Comparison of ENCODE assay signal across 8 cellular contexts in the genomic region with DNA sequence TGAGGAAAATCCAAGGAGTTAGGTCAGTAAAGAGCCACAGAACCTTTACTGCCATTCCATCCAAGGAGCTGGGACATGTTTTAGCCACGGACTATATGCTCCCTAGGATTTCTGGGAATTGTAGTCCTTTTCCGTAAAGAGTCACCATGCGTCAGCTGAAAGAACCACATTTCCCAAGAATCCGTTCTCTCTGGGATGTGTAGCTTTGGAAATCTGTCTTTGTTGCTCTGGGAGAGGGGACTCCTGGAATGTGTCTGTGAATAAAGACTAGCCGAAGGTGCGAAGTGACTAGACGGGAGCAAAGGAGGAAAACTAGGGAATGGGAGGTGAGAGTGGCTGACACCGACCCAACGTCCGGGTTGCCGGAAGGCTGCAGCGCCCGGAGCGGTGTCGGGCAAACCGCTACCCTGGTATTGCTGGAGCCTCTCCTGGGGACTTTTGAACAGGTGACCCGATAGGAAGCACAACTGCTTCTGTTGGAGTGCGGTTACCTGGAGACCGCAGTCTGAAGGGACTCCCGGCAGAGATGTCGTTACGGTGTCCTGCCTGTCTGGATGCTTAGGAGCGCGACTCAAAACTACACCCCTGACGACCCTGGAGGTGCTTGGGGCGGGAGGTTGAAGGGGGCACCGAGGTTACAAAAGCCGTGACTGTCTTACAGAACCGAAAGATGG. TPM values are rescaled to one million over a fixed set of nuclear protein-coding genes. Genes with fewer than 3 reads are reported as not detected.
DNase-seq lines count a peak whose midpoint lies in the region; ATAC-seq and TF ChIP-seq lines count a peak whose summit lies in the region.

A gene with protein sequence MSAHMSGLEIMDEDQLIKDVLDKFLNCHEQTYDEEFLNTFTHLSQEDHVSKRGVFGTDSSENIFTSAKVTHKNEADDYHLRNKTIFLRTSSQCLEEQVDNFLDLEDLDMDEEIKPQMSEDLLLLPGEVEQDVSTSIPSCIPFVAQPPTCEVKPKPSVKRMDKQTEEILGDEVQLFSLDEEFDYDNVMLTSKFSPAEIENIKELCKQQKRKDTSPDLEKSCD (plus strand): TSS at position 187 of the 674 bp plus-strand sequence. CDS start 15,602 bp downstream, outside the sequence.

- H3K27me3 ChIP-seq in ACC112 (ENCODE audit: insufficient read depth, low read length): peaks cover 34% of the 10 kb centered on the region

- peak within 1 kb of the TSS; percentile 96 for H3K4me3 ChIP-seq in ACC112 (ENCODE audit: low read depth, low read length)

- peak within 1 kb of the TSS; percentile 97 for H3K4me3 Mint-ChIP-seq in endothelial cell (ENCODE audit: unreplicated experiment)
- peak within 1 kb of the TSS; percentile 71 for H3K4me3 Mint-ChIP-seq in stimulated activated effector memory CD8-positive, alpha-beta T cell treated with anti-CD3 and anti-CD28 coated beads, Interleukin-12 subunit alpha, Interleukin-12 subunit beta, amount 100 ng/mL, for 72 hours

- no peak for TF ChIP-seq CTCF in endothelial cell (IDR thresholded peaks at IDR 0.05; ENCODE audit: unreplicated experiment)

- H3K36me3 ChIP-seq in ACC112 (ENCODE audit: insufficient read depth, low read length): no peaks in the 10 kb centered on the region

- H3K36me3 Mint-ChIP-seq in endothelial cell (ENCODE audit: low read depth, unreplicated experiment): no peaks in the 10 kb centered on the region
- no peaks in the 10 kb centered on the region for H3K36me3 Mint-ChIP-seq in stimulated activated effector memory CD8-positive, alpha-beta T cell treated with anti-CD3 and anti-CD28 coated beads, Interleukin-12 subunit alpha, Interleukin-12 subunit beta, amount 100 ng/mL, for 72 hours

- H3K27ac Mint-ChIP-seq in endothelial cell (ENCODE audit: unreplicated experiment): peak within 1 kb of the TSS; percentile 96
- no peak within 1 kb of the TSS for H3K27ac Mint-ChIP-seq in stimulated activated effector memory CD8-positive, alpha-beta T cell treated with anti-CD3 and anti-CD28 coated beads, Interleukin-12 subunit alpha, Interleukin-12 subunit beta, amount 100 ng/mL, for 72 hours

- H3K9me3 Mint-ChIP-seq in endothelial cell (ENCODE audit: unreplicated experiment): no peaks in the 10 kb centered on the region
- H3K9me3 Mint-ChIP-seq in stimulated activated effector memory CD8-positive, alpha-beta T cell treated with anti-CD3 and anti-CD28 coated beads, Interleukin-12 subunit alpha, Interleukin-12 subunit beta, amount 100 ng/mL, for 72 hours: no peaks in the 10 kb centered on the region

- peaks cover 4% of the 10 kb centered on the region for H3K4me1 Mint-ChIP-seq in endothelial cell (ENCODE audit: unreplicated experiment)
- peaks cover 10% of the 10 kb centered on the region for H3K4me1 Mint-ChIP-seq in stimulated activated effector memory CD8-positive, alpha-beta T cell treated with anti-CD3 and anti-CD28 coated beads, Interleukin-12 subunit alpha, Interleukin-12 subunit beta, amount 100 ng/mL, for 72 hours

- peaks cover 5% of the 10 kb centered on the region for H3K27me3 Mint-ChIP-seq in endothelial cell (ENCODE audit: unreplicated experiment)

- DNase-seq in NCI-H345 (lab: John Stamatoyannopoulos, UW): peak; percentile 93
- DNase-seq in activated CD4-positive, alpha-beta T cell treated with anti-CD3 and anti-CD28 coated beads, Interleukin-2, amount 50 U/mL, for 48 hours: peak; percentile 26 to 43
- DNase-seq in endothelial cell (ENCODE audit: low spot score): peak; percentile 45
- peak; percentile 91 for DNase-seq in lung microvascular endothelial cell (ENCODE audit: low read depth in 2 of 2)
- DNase-seq in stimulated activated effector memory CD8-positive, alpha-beta T cell treated with anti-CD3 and anti-CD28 coated beads, Interleukin-12 subunit alpha, Interleukin-12 subunit beta, amount 100 ng/mL, for 72 hours (ENCODE audit: low spot score in 2 of 2): no peak

- H3K79me2 ChIP-seq in ACC112 (ENCODE audit: control insufficient read depth, insufficient read depth, low read length, unreplicated experiment): no peaks in the 10 kb centered on the region

- no peaks in the 10 kb centered on the region for H3K4me1 ChIP-seq in ACC112 (ENCODE audit: control insufficient read depth, insufficient read depth, low read length, unreplicated experiment)

- H3K27ac ChIP-seq in ACC112 (ENCODE audit: low read depth, low read length): no peak within 1 kb of the TSS

- peak within 1 kb of the TSS; percentile 93 for H2AFZ ChIP-seq in ACC112 (ENCODE audit: low read length, unreplicated experiment)

- ATAC-seq in GM18858 (IDR thresholded peaks at IDR 0.05; ENCODE audit: unreplicated experiment) (peak; percentile 71), HG03159 (IDR thresholded peaks at IDR 0.05; ENCODE audit: unreplicated experiment) (peak; percentile 53)
- ATAC-seq in stimulated activated effector memory CD8-positive, alpha-beta T cell treated with anti-CD3 and anti-CD28 coated beads, Interleukin-12 subunit alpha, Interleukin-12 subunit beta, amount 100 ng/mL, for 72 hours: peak; percentile 60

RNA-seq across cellular contexts. Expression of the gene that starts here (rescaled TPM):
- total RNA-seq in endothelial cell (ENCODE audit: unreplicated experiment) (21.0 TPM), lung microvascular endothelial cell (19.8 and 27.0 TPM in 2 replicates)

Comparison
In these comparisons a context has a peak if more than half of its experiments do, and no peak if none do; other contexts are left out.
1. DNase-seq: peak in NCI-H345 (single experiment), activated CD4-positive, alpha-beta T cell treated with anti-CD3 and anti-CD28 coated beads, Interleukin-2, amount 50 U/mL, for 48 hours (2 of 2), endothelial cell (single experiment) and lung microvascular endothelial cell (2 of 2); none in stimulated activated effector memory CD8-positive, alpha-beta T cell treated with anti-CD3 and anti-CD28 coated beads, Interleukin-12 subunit alpha, Interleukin-12 subunit beta, amount 100 ng/mL, for 72 hours (0 of 2).
2. Peak in every context shown above with its lines, with median percentiles within 50 percentile points of each other: ATAC-seq.